ENCODE assay signal across 8 cellular contexts in genomic region chr12:49537709-49538601, GRCh38. TPM values are rescaled to one million over a fixed set of nuclear protein-coding genes. Genes with fewer than 3 reads are reported as not detected.
DNase-seq lines count a peak whose midpoint lies in the region; ATAC-seq, FAIRE-seq and TF ChIP-seq lines count a peak whose summit lies in the region.

No MANE protein-coding gene starts in this region.

- no peaks in the 10 kb centered on the region for H3K9me3 Mint-ChIP-seq in Caco-2 (ENCODE audit: unreplicated experiment)
- H3K9me3 Mint-ChIP-seq in activated CD8-positive, alpha-beta memory T cell treated with anti-CD3 and anti-CD28 coated beads, Interleukin-2, amount 10 ng/mL, durations not matched to agents 7 days and 5 days (ENCODE audit: low read depth) = no peaks in the 10 kb centered on the region

- peaks cover 4% of the 10 kb centered on the region; the same call in 1 of the 2 replicates for H3K27me3 ChIP-seq in Caco-2 (replicated peaks; ENCODE audit: control insufficient read depth, insufficient read depth, low read length)
- H3K27me3 ChIP-seq in KMS-11 (ENCODE audit: insufficient read depth, low read depth) = peaks cover 28% of the 10 kb centered on the region
- no peaks in the 10 kb centered on the region for H3K27me3 ChIP-seq in pancreas

- H3K4me3 Mint-ChIP-seq in Caco-2 (ENCODE audit: unreplicated experiment) = peak overlapping the region; percentile 77
- H3K4me3 Mint-ChIP-seq in activated CD8-positive, alpha-beta memory T cell treated with anti-CD3 and anti-CD28 coated beads, Interleukin-2, amount 10 ng/mL, durations not matched to agents 7 days and 5 days = peak overlapping the region; percentile 49

- DNase-seq in Caco-2 (peak in 1 of 2 experiments; percentile 56), fibroblast of villous mesenchyme (ENCODE audit: low read depth) (no peak), pancreas (peak in 2 of 6 donors; percentile 65), NCI-H187 treated with DMSO at 0.1 percent for 48 hours (lab: John Stamatoyannopoulos, UW) (no peak), DMS114 treated with DMSO at 0.1 percent for 48 hours (lab: John Stamatoyannopoulos, UW; ENCODE audit: unreplicated experiment) (no peak)
- no peak for DNase-seq in activated CD8-positive, alpha-beta memory T cell treated with anti-CD3 and anti-CD28 coated beads, Interleukin-2, amount 10 ng/mL, durations not matched to agents 7 days and 5 days

- H3K4me1 ChIP-seq in Caco-2 = peaks cover 10% of the 10 kb centered on the region
- H3K4me1 ChIP-seq in KMS-11 (ENCODE audit: low read depth, poor library complexity, severe bottlenecking) = peaks cover 27% of the 10 kb centered on the region
- peaks cover 0 to 8% (median 0%) of the 10 kb centered on the region in 3 donors for H3K4me1 ChIP-seq in pancreas

- H3K36me3 Mint-ChIP-seq in Caco-2 (ENCODE audit: insufficient read depth, unreplicated experiment) = no peaks in the 10 kb centered on the region
- no peaks in the 10 kb centered on the region for H3K36me3 Mint-ChIP-seq in activated CD8-positive, alpha-beta memory T cell treated with anti-CD3 and anti-CD28 coated beads, Interleukin-2, amount 10 ng/mL, durations not matched to agents 7 days and 5 days

- peak; percentile 17 to 28 for TF ChIP-seq CTCF in Caco-2 (IDR thresholded peaks at IDR 0.05; ENCODE audit: insufficient read depth in 1 of 2, low read depth in 1 of 2, low read length in 1 of 2, severe bottlenecking in 1 of 2, unreplicated experiment in 1 of 2)
- no peak for TF ChIP-seq CTCF in KMS-11 (conservative IDR thresholded peaks at IDR 0.05; ENCODE audit: low read depth, low read length)
- no peak for TF ChIP-seq CTCF in fibroblast of villous mesenchyme (IDR thresholded peaks at IDR 0.05; ENCODE audit: insufficient read depth, low read depth, low read length)
- no peak for TF ChIP-seq CTCF in pancreas (IDR thresholded peaks at IDR 0.05)

- no peaks in the 10 kb centered on the region for H3K4me1 Mint-ChIP-seq in Caco-2 (ENCODE audit: low read depth, unreplicated experiment)
- peaks cover 11% of the 10 kb centered on the region for H3K4me1 Mint-ChIP-seq in activated CD8-positive, alpha-beta memory T cell treated with anti-CD3 and anti-CD28 coated beads, Interleukin-2, amount 10 ng/mL, durations not matched to agents 7 days and 5 days

- H3K27ac ChIP-seq in KMS-11 = no peak overlapping the region
- H3K27ac ChIP-seq in pancreas = no peak overlapping the region

- no peak overlapping the region for H3K27ac Mint-ChIP-seq in Caco-2 (ENCODE audit: unreplicated experiment)
- no peak overlapping the region for H3K27ac Mint-ChIP-seq in activated CD8-positive, alpha-beta memory T cell treated with anti-CD3 and anti-CD28 coated beads, Interleukin-2, amount 10 ng/mL, durations not matched to agents 7 days and 5 days

- peaks cover 10% of the 10 kb centered on the region for H3K27me3 Mint-ChIP-seq in Caco-2 (ENCODE audit: insufficient read depth, unreplicated experiment)
- H3K27me3 Mint-ChIP-seq in activated CD8-positive, alpha-beta memory T cell treated with anti-CD3 and anti-CD28 coated beads, Interleukin-2, amount 10 ng/mL, durations not matched to agents 7 days and 5 days = peaks cover 51% of the 10 kb centered on the region

- no peaks in the 10 kb centered on the region for H4K20me1 ChIP-seq in KMS-11 (ENCODE audit: insufficient read depth)

- no peak overlapping the region; the same call in 1 of the 2 replicates for H3K9ac ChIP-seq in KMS-11

- 1 to 2% methylated on average over 73 of the region's 73 CpGs for WGBS in pancreas, 2 donors

- peak overlapping the region; percentile 57 for H2AFZ ChIP-seq in KMS-11 (ENCODE audit: low read depth)

- H3K4me2 ChIP-seq in KMS-11 = peak overlapping the region; percentile 93

- POLR2A ChIA-PET in Caco-2 (lab: Charles Lee) = interaction anchor here (0.5 to 1.1 kb wide), 3 partner anchors 107 to 418 kb away, joined by 3 to 7 read pairs (median 6); no protein-coding TSS in a partner anchor

- H3K4me3 ChIP-seq in Caco-2 (ENCODE audit: low read depth, low read length) = peak overlapping the region; percentile 56
- H3K4me3 ChIP-seq in KMS-11 (IDR thresholded peaks at IDR 0.05; ENCODE audit: insufficient read depth, low read depth, low read length) = no peak overlapping the region
- peak overlapping the region; percentile 52 for H3K4me3 ChIP-seq in fibroblast of villous mesenchyme (ENCODE audit: low read depth, low read length)
- H3K4me3 ChIP-seq in pancreas = peak overlapping the region; percentile 33 to 60 (median 44)

- FAIRE-seq in pancreas (lab: Jason Lieb, UNC) = no peak

- CTCF ChIA-PET in Caco-2 (lab: Charles Lee) = interaction anchor here (0.5 to 2.3 kb wide), 10 partner anchors 16 to 1862 kb away, joined by 3 to 10 read pairs (median 4); partner anchors contain the start of gene SPATS2
- CTCF ChIA-PET in activated CD8-positive, alpha-beta memory T cell treated with anti-CD3 and anti-CD28 coated beads, Interleukin-2, amount 10 ng/mL, durations not matched to agents 7 days and 5 days (lab: Charles Lee) = interaction anchor here (0.6 to 3.4 kb wide), 10 partner anchors 11 to 196 kb away, joined by 3 to 16 read pairs (median 6); partner anchors contain the start of gene DNAJC22

- ATAC-seq in activated CD8-positive, alpha-beta memory T cell treated with anti-CD3 and anti-CD28 coated beads, Interleukin-2, amount 10 ng/mL, durations not matched to agents 7 days and 5 days = peak; percentile 20
- ATAC-seq in pancreas = peak; percentile 34 to 52 (median 45)
- ATAC-seq in HG02885 (IDR thresholded peaks at IDR 0.05; ENCODE audit: poor library complexity, unreplicated experiment) = no peak

- H3K9me3 ChIP-seq in Caco-2 = no peaks in the 10 kb centered on the region
- no peaks in the 10 kb centered on the region for H3K9me3 ChIP-seq in pancreas

- no peaks in the 10 kb centered on the region for H3K36me3 ChIP-seq in Caco-2 (ENCODE audit: control insufficient read depth, insufficient read depth, low read length)
- H3K36me3 ChIP-seq in KMS-11 (ENCODE audit: insufficient read depth) = no peaks in the 10 kb centered on the region
- no peaks in the 10 kb centered on the region for H3K36me3 ChIP-seq in pancreas

- no peaks in the 10 kb centered on the region for H3K79me2 ChIP-seq in KMS-11 (ENCODE audit: insufficient read depth, low read depth)

- intact Hi-C loops in Caco-2 (cut with micrococcal nuclease; ENCODE audit: unreplicated experiment) (no loop called here), pancreas (cut with DNase I) (no loop called here)

- BruUV-seq in Caco-2 (replicated peaks; lab: Mats Ljungman, UMichigan) = no TSS peak

RNA-seq across cellular contexts. Expression of gene KCNH3, which starts 0.9 kb away (rescaled TPM):
- total RNA-seq in Caco-2 (2022) (0.16 and 0.27 TPM in 2 replicates), fibroblast of villous mesenchyme (under 0.01 TPM in 2 replicates), pancreas (1 to 10 TPM in 2 of 6 donors, under 1 TPM in 4; 0.55 to 1.7 (median 0.91) TPM)
- total RNA-seq in activated CD8-positive, alpha-beta memory T cell treated with anti-CD3 and anti-CD28 coated beads, Interleukin-2, amount 10 ng/mL, durations not matched to agents 7 days and 5 days = 1 to 10 TPM; 1.1 to 1.2 TPM
- polyA plus RNA-seq in pancreas = 1 to 10 TPM; 2.3 to 3.2 TPM

RNA-seq across cellular contexts. Expression of gene MCRS1, which starts 30.0 kb away (rescaled TPM):
- total RNA-seq in Caco-2 (2022) (115 and 122 TPM in 2 replicates), fibroblast of villous mesenchyme (47.5 and 61.5 TPM in 2 replicates), pancreas (10 to 100 TPM; 19.3 to 29.9 (median 22.9) TPM)
- total RNA-seq in activated CD8-positive, alpha-beta memory T cell treated with anti-CD3 and anti-CD28 coated beads, Interleukin-2, amount 10 ng/mL, durations not matched to agents 7 days and 5 days = 10 to 100 TPM; 70.1 to 72.1 TPM
- polyA plus RNA-seq in pancreas = 10 to 100 TPM; 59.6 to 71.0 TPM

Comparison
In these comparisons a context has a peak if more than half of its experiments do, and no peak if none do; other contexts are left out.
1. CTCF ChIP-seq: peak in Caco-2 (2 of 2); none in KMS-11 (single experiment), fibroblast of villous mesenchyme (single experiment) and pancreas (0 of 4).